In genomic region chr6:158730175-158730907, GRCh38 we compare ENCODE assay signal across 1 cellular context.
TF ChIP-seq lines count a peak whose summit lies in the region.

No MANE protein-coding gene starts in this region.

TF ChIP-seq in K562, 482 proteins besides CTCF, POLR2A, EP300 and RAD21 (continued from another document):
- TF ChIP-seq RREB1 (CRISPR knock-in tag; IDR thresholded peaks at IDR 0.05), result no peak
- TF ChIP-seq CBX3 (IDR thresholded peaks at IDR 0.05; ENCODE audit: borderline replicate concordance in 1 of 2, low read length in 2 of 2), result peak in 1 of 2 experiments; percentile 84; a peak in 1 of 3 replicates
- TF ChIP-seq STAT6 (CRISPR knock-in tag; IDR thresholded peaks at IDR 0.05), result no peak
- TF ChIP-seq KAT8 (IDR thresholded peaks at IDR 0.05; ENCODE audit: low read depth), result no peak
- 0 out of 2 replicates have a peak, but pooled peaks have one; percentile 43 for TF ChIP-seq CBX5 (IDR thresholded peaks at IDR 0.05; ENCODE audit: borderline replicate concordance, low read depth)
- TF ChIP-seq SPI1 (IDR thresholded peaks at IDR 0.05; ENCODE audit: borderline replicate concordance, low read depth, low read length), result 0 out of 2 replicates have a peak, but pooled peaks have one; percentile 3
- TF ChIP-seq MBD1 (CRISPR knock-in tag; IDR thresholded peaks at IDR 0.05), result no peak
- no peak for TF ChIP-seq SNRNP70 (optimal IDR thresholded peaks at IDR 0.05; ENCODE audit: low read depth, low read length)
- TF ChIP-seq RBM15 (IDR thresholded peaks at IDR 0.05; ENCODE audit: insufficient read depth, low read length), result no peak
- no peak for TF ChIP-seq LEF1 (IDR thresholded peaks at IDR 0.05)
- TF ChIP-seq ZNF280A (IDR thresholded peaks at IDR 0.05; ENCODE audit: low read depth, partially characterized antibody), result peak; percentile 76
- TF ChIP-seq NR2C1 (IDR thresholded peaks at IDR 0.05), result no peak
- no peak for TF ChIP-seq NR2C1 (tag; IDR thresholded peaks at IDR 0.05)
- no peak for TF ChIP-seq ZNF316 (IDR thresholded peaks at IDR 0.05)
- no peak for TF ChIP-seq ZBTB40 (IDR thresholded peaks at IDR 0.05)
- no peak for TF ChIP-seq ZBTB40 (CRISPR knock-in tag; IDR thresholded peaks at IDR 0.05)
- TF ChIP-seq PHF21A (IDR thresholded peaks at IDR 0.05; ENCODE audit: borderline replicate concordance, low read depth), result no peak
- no peak for TF ChIP-seq PTBP1 (IDR thresholded peaks at IDR 0.05; ENCODE audit: low read depth, low read length)
- TF ChIP-seq TAF1 (IDR thresholded peaks at IDR 0.05; ENCODE audit: control insufficient read depth, extremely low read depth, insufficient read depth, low read length, severe bottlenecking), result no peak
- no peak for TF ChIP-seq THRB (CRISPR knock-in tag; conservative IDR thresholded peaks at IDR 0.05)
- no peak for TF ChIP-seq GATA2 (CRISPR knock-in tag; IDR thresholded peaks at IDR 0.05)
- TF ChIP-seq ZNF354B (CRISPR knock-in tag; IDR thresholded peaks at IDR 0.05), result no peak
- TF ChIP-seq SIN3B (IDR thresholded peaks at IDR 0.05; ENCODE audit: low read depth), result no peak
- TF ChIP-seq TARDBP (IDR thresholded peaks at IDR 0.05), result no peak
- TF ChIP-seq NR4A1 (CRISPR knock-in tag; IDR thresholded peaks at IDR 0.05), result no peak
- TF ChIP-seq NR4A1 (tag; IDR thresholded peaks at IDR 0.05), result no peak
- peak in 1 of 2 experiments; percentile 19; a peak in 1 of 4 replicates for TF ChIP-seq TRIM24 (IDR thresholded peaks at IDR 0.05)
- no peak for TF ChIP-seq MCM7 (IDR thresholded peaks at IDR 0.05)
